Comparison of ENCODE assay signal across 18 cellular contexts in genomic region chr17:19307521-19307920, GRCh38. TPM values are rescaled to one million over a fixed set of nuclear protein-coding genes. Genes with fewer than 3 reads are reported as not detected.
DNase-seq lines count a peak whose midpoint lies in the region; ATAC-seq and TF ChIP-seq lines count a peak whose summit lies in the region.
"Had no signal": no experiment of that assay in that cellular context is flagged by ENCODE, and none has a peak within 500 bp of the region (broad histone marks: within the 10 kb centered on the region; RNA-seq: fewer than 3 reads in every experiment).

No MANE protein-coding gene starts in this region.

- H3K36me3 ChIP-seq in KMS-11 (ENCODE audit: insufficient read depth) (no peaks in the 10 kb centered on the region), vagina (peaks cover 0 to 30% of the 10 kb centered on the region in 2 donors)

- no peak for ATAC-seq in HG03460 (IDR thresholded peaks at IDR 0.05; ENCODE audit: unreplicated experiment)

- TF ChIP-seq CTCF in KMS-11 (conservative IDR thresholded peaks at IDR 0.05; ENCODE audit: low read depth, low read length): no peak
- TF ChIP-seq CTCF in chondrocyte (IDR thresholded peaks at IDR 0.05): no peak
- TF ChIP-seq CTCF in neural crest cell (conservative IDR thresholded peaks at IDR 0.05): no peak
- TF ChIP-seq CTCF in vagina (IDR thresholded peaks at IDR 0.05): no peak

- H3K27me3 ChIP-seq in KMS-11 (ENCODE audit: insufficient read depth, low read depth) (no peaks in the 10 kb centered on the region), vagina (no peaks in the 10 kb centered on the region)
- H3K27me3 ChIP-seq: MG63 had no signal

- no peak for TF ChIP-seq POLR2A in vagina (IDR thresholded peaks at IDR 0.05)

- H3K27ac ChIP-seq in KMS-11: peak overlapping the region; percentile 82; the same call in 1 of the 2 replicates
- H3K27ac ChIP-seq in vagina: no peak overlapping the region

- H3K27me3 Mint-ChIP-seq in T-helper 2 cell treated with Interferon-gamma antibody and Interleukin-4, amounts not matched to agents 5 μg/mL and 100 μg/mL, for 36 hours (ENCODE audit: low read depth): peaks cover 3% of the 10 kb centered on the region
- H3K27me3 Mint-ChIP-seq in chondrocyte (ENCODE audit: low read depth): no peaks in the 10 kb centered on the region
- no peaks in the 10 kb centered on the region for H3K27me3 Mint-ChIP-seq in neural crest cell (ENCODE audit: low read depth)

- H3K27ac Mint-ChIP-seq in T-helper 2 cell treated with Interferon-gamma antibody and Interleukin-4, amounts not matched to agents 5 μg/mL and 100 μg/mL, for 36 hours: peak overlapping the region; percentile 18
- H3K27ac Mint-ChIP-seq in chondrocyte (ENCODE audit: unreplicated experiment): no peak overlapping the region
- peak overlapping the region; percentile 43 for H3K27ac Mint-ChIP-seq in neural crest cell (ENCODE audit: unreplicated experiment)

- no peaks in the 10 kb centered on the region for H3K36me3 Mint-ChIP-seq in T-helper 2 cell treated with Interferon-gamma antibody and Interleukin-4, amounts not matched to agents 5 μg/mL and 100 μg/mL, for 36 hours (ENCODE audit: low read depth)
- H3K36me3 Mint-ChIP-seq in chondrocyte (ENCODE audit: low read depth): peaks cover 7% of the 10 kb centered on the region
- peaks cover 4% of the 10 kb centered on the region for H3K36me3 Mint-ChIP-seq in neural crest cell (ENCODE audit: low read depth)

- no peaks in the 10 kb centered on the region for H3K9me3 ChIP-seq in vagina
- H3K9me3 ChIP-seq: MG63 had no signal

- no peak overlapping the region for H3K9ac ChIP-seq in KMS-11

- no peaks in the 10 kb centered on the region for H3K79me2 ChIP-seq in KMS-11 (ENCODE audit: insufficient read depth, low read depth)

- no peaks in the 10 kb centered on the region for H4K20me1 ChIP-seq in KMS-11 (ENCODE audit: insufficient read depth)

- H3K4me3 Mint-ChIP-seq in T-helper 2 cell treated with Interferon-gamma antibody and Interleukin-4, amounts not matched to agents 5 μg/mL and 100 μg/mL, for 36 hours: no peak overlapping the region
- H3K4me3 Mint-ChIP-seq in chondrocyte (ENCODE audit: unreplicated experiment): no peak overlapping the region
- H3K4me3 Mint-ChIP-seq in neural crest cell: no peak overlapping the region

- no peak for DNase-seq in T-helper 2 cell treated with Interferon-gamma antibody and Interleukin-4, amounts not matched to agents 5 μg/mL and 100 μg/mL, for 36 hours (ENCODE audit: low spot score)
- DNase-seq in T-helper 2 cell: no peak
- peak; percentile 33 for DNase-seq in chondrocyte (ENCODE audit: low spot score)
- no peak for DNase-seq in neural crest cell (ENCODE audit: low read depth, low spot score)
- DNase-seq in vagina (ENCODE audit: extremely low spot score in 2 of 2): no peak
- no peak for DNase-seq in NCI-H2227 treated with DMSO at 0.1 percent for 48 hours (lab: John Stamatoyannopoulos, UW)
- DNase-seq: 8988T; C1 segment of cervical spinal cord; GF-D8; Karpas-422; MG63; NCI-H1092 treated with DMSO at 0.1 percent for 48 hours; NCI-H2107; NCI-H526 treated with DMSO at 0.1 percent for 48 hours; NK-92 treated with Interleukin-12 subunit alpha and Interleukin-12 subunit beta, amount 100 ng/mL, for 24 hours; SHP77 treated with DMSO at 0.1 percent for 48 hours had no signal

- intact Hi-C loops in vagina (cut with DNase I): no loop called here

- H2AFZ ChIP-seq in KMS-11 (ENCODE audit: low read depth): no peak overlapping the region

- peaks cover 50% of the 10 kb centered on the region for H3K4me1 Mint-ChIP-seq in T-helper 2 cell treated with Interferon-gamma antibody and Interleukin-4, amounts not matched to agents 5 μg/mL and 100 μg/mL, for 36 hours (ENCODE audit: low read depth)
- H3K4me1 Mint-ChIP-seq in chondrocyte (ENCODE audit: low read depth) (peaks cover 2% of the 10 kb centered on the region), neural crest cell (peaks cover 56% of the 10 kb centered on the region)

- no peak overlapping the region for H3K4me3 ChIP-seq in KMS-11 (IDR thresholded peaks at IDR 0.05; ENCODE audit: insufficient read depth, low read depth, low read length)
- H3K4me3 ChIP-seq in vagina: no peak overlapping the region
- H3K4me3 ChIP-seq: MG63 had no signal

- H3K9me3 Mint-ChIP-seq in T-helper 2 cell treated with Interferon-gamma antibody and Interleukin-4, amounts not matched to agents 5 μg/mL and 100 μg/mL, for 36 hours: no peaks in the 10 kb centered on the region
- no peaks in the 10 kb centered on the region for H3K9me3 Mint-ChIP-seq in chondrocyte (ENCODE audit: low read depth)
- H3K9me3 Mint-ChIP-seq in neural crest cell: no peaks in the 10 kb centered on the region

- H3K4me2 ChIP-seq in KMS-11: peak overlapping the region; percentile 84

- H3K4me1 ChIP-seq in KMS-11 (ENCODE audit: low read depth, poor library complexity, severe bottlenecking) (peaks cover 66% of the 10 kb centered on the region), vagina (peaks cover 65% of the 10 kb centered on the region)

RNA-seq across cellular contexts. Expression of gene B9D1, which starts 55.0 kb away (rescaled TPM):
- total RNA-seq in chondrocyte: 9.4 to 22.0 TPM (median 9.9 TPM) in 3 replicates
- 15.4 and 17.9 TPM in 2 replicates for total RNA-seq in neural crest cell
- 50.6 TPM for total RNA-seq in vagina
